In the genomic region with DNA sequence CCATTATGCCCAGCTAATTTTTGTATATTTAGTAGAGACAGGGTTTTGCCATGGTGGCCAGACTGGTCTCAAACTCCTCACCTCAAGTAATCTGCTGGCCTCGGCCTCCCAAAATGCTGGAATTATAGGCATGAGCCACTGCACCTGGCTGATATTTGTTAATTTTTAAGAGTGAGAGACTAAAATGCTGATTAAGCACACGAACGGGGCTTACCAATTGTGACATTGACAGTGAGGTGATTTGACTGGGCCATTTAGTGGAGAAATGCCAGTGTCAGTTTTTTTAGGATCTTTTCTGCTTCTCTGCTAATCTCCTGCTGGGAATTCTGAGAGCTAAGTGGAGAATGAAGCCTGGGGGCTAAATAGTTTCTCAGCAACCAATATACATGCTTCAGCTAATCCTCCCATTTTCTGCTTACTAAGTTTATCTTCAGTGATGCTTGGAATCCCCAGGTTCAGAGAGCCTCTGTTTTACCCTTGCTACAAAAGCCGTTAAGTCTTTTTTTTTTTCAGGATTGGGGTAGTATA, we compare ENCODE assay signal across 1 cellular context.
TF ChIP-seq lines count a peak whose summit lies in the region.

No MANE protein-coding gene starts in this region.

TF ChIP-seq in K562, 482 proteins besides CTCF, POLR2A, EP300 and RAD21:
- no peak for TF ChIP-seq ZNF707 (CRISPR knock-in tag; conservative IDR thresholded peaks at IDR 0.05)
- peak; percentile 58; the same call in 1 of the 2 replicates for TF ChIP-seq C11orf30 (IDR thresholded peaks at IDR 0.05; ENCODE audit: low read depth)
- TF ChIP-seq MAFG (tag; conservative IDR thresholded peaks at IDR 0.05) = peak; percentile 38; the same call in 1 of the 2 replicates
- TF ChIP-seq ZNF316 (IDR thresholded peaks at IDR 0.05) = peak; percentile 72
- no peak for TF ChIP-seq ZNF766 (CRISPR knock-in tag; conservative IDR thresholded peaks at IDR 0.05)
